In the genomic region with DNA sequence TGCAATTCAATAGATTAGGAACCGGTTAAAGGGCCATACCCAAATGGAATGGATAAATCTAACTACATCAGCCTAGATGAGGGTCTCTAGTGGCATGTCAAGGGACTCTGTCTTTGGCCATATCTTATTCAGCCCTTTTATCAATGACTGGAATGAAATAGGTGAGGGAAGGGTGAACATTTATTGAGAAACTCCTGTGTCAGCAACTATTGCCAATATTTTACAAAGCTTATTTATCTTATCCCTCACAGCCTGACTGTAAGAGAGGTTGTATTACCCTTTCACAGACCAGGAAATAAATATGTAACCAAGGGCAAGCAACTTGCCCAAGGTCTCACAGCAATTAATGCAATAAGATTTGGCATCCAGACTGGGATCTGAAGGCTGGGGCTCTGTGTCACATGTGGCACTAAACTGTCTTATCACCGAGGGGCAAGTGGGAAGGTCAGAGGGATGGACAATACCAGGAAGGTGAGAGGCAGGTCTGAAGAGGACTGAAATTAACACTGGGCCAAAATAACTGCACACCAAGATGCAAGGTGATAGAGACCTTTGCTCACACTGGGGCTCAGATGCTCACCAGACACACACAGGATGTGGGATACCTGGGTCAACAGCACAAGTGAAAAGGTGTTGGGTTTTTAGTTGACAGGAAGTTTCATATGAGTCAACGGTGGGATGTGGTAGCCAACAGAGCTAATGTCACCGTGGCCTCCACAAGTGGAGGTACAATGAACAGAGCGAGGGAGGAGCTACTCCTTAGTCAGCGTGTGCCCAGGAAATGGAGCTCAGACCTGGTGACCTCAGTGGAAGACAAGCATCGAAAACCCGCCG, we compare ENCODE assay signal across 8 cellular contexts.
DNase-seq lines count a peak whose midpoint lies in the region; ATAC-seq, FAIRE-seq and TF ChIP-seq lines count a peak whose summit lies in the region.

No MANE protein-coding gene starts in this region.

- ATAC-seq in HG02678 (IDR thresholded peaks at IDR 0.05; ENCODE audit: unreplicated experiment), result peak; percentile 83
- ATAC-seq in T-helper 17 cell, result peak; percentile 94
- no peak for ATAC-seq in aorta (ENCODE audit: low FRiP score)

- peak overlapping the region; percentile 94 for H3K27ac Mint-ChIP-seq in T-helper 17 cell

- H3K4me1 Mint-ChIP-seq in T-helper 17 cell, result peaks cover 38% of the 10 kb centered on the region

- H3K4me3 ChIP-seq in thymus (ENCODE audit: low read length) (no peak overlapping the region), aorta (ENCODE audit: low read length in 2 of 2) (no peak overlapping the region)

- intact Hi-C loops in aorta (cut with DNase I), result no loop called here

- H3K4me3 Mint-ChIP-seq in T-helper 17 cell, result peak overlapping the region; percentile 62

- no peaks in the 10 kb centered on the region for H3K27me3 ChIP-seq in thymus (ENCODE audit: control insufficient read depth, insufficient read depth)
- H3K27me3 ChIP-seq in aorta (ENCODE audit: control insufficient read depth in 1 of 2, insufficient read depth in 2 of 2, low read length in 1 of 2), result no peaks in the 10 kb centered on the region

- H3K9me3 ChIP-seq in T-helper 17 cell (ENCODE audit: control insufficient read depth, low read length, poor library complexity, severe bottlenecking), result no peaks in the 10 kb centered on the region
- no peaks in the 10 kb centered on the region for H3K9me3 ChIP-seq in thymus (ENCODE audit: control insufficient read depth)
- peaks cover 1% of the 10 kb centered on the region for H3K9me3 ChIP-seq in aorta (ENCODE audit: control insufficient read depth, low read length)

- peaks cover 3% of the 10 kb centered on the region for H3K36me3 Mint-ChIP-seq in T-helper 17 cell (ENCODE audit: low read depth)

- peak; percentile 92 for FAIRE-seq in GM12892 (lab: Jason Lieb, UNC)

- H3K36me3 ChIP-seq in thymus (ENCODE audit: control insufficient read depth, insufficient read depth) (no peaks in the 10 kb centered on the region), aorta (ENCODE audit: control insufficient read depth in 1 of 2, insufficient read depth in 2 of 2, low read length in 1 of 2) (no peaks in the 10 kb centered on the region)

- DNase-seq in GM12892 (ENCODE audit: insufficient read length), result peak; percentile 41
- peak in 2 of 3 donors; percentile 38 to 46 for DNase-seq in T-helper 17 cell
- DNase-seq in effector CD4-positive, alpha-beta T cell, result peak; percentile 60
- DNase-seq in aorta, result no peak
- no peak for DNase-seq in SIG-M5 treated with dmso at 0.1 percent for 504 hours (lab: John Stamatoyannopoulos, UW; ENCODE audit: unreplicated experiment)
- no peak for DNase-seq in AG20443 (ENCODE audit: low spot score)

- TF ChIP-seq POLR2A in GM12892 (IDR thresholded peaks at IDR 0.05; ENCODE audit: low read depth, low read length), result no peak

- no peaks in the 10 kb centered on the region for H3K27me3 Mint-ChIP-seq in T-helper 17 cell

- H3K4me1 ChIP-seq in thymus (ENCODE audit: control insufficient read depth, insufficient read depth, low read length) (peaks cover 2% of the 10 kb centered on the region), aorta (ENCODE audit: control insufficient read depth in 1 of 2, insufficient read depth in 2 of 2, low read length in 2 of 2) (no peaks in the 10 kb centered on the region)

- H3K27ac ChIP-seq in thymus (ENCODE audit: low read depth), result peak overlapping the region; percentile 54
- no peak overlapping the region for H3K27ac ChIP-seq in aorta (ENCODE audit: low read depth in 1 of 2, low read length in 2 of 2)

- whole genome bisulfite sequencing in thymus, result 37% methylated on average over 9 of the region's 9 CpGs
- 87% methylated on average over 9 of the region's 9 CpGs for WGBS in aorta, 2 donors

Comparison
In these comparisons a context has a peak if more than half of its experiments do, and no peak if none do; other contexts are left out.
1. DNase-seq: peak in GM12892 (single experiment), T-helper 17 cell (2 of 3) and effector CD4-positive, alpha-beta T cell (single experiment); none in aorta (0 of 2), SIG-M5 treated with dmso at 0.1 percent for 504 hours (single experiment) and AG20443 (single experiment).